In genomic region chr4:182795446-182796238, GRCh38 we compare ENCODE assay signal across 18 cellular contexts.
"Had no signal": no experiment of that assay in that cellular context is flagged by ENCODE, and none has a peak within 500 bp of the region (broad histone marks: within the 10 kb centered on the region; RNA-seq: fewer than 3 reads in every experiment).

No MANE protein-coding gene starts in this region.

- DNase-seq: activated CD4-positive, alpha-beta T cell treated with anti-CD3 and anti-CD28 coated beads, Interleukin-2, amount 10 ng/mL, durations not matched to agents 24 days and 14 days; activated CD8-positive, alpha-beta T cell treated with anti-CD3 and anti-CD28 coated beads, Interleukin-2, amount 10 ng/mL, durations not matched to agents 7 days and 5 days; activated naive CD4-positive, alpha-beta T cell treated with Interleukin-2 at 50 U/mL for 16 hours; activated naive CD8-positive, alpha-beta T cell treated with anti-CD3 and anti-CD28 coated beads, Interleukin-2, amount 10 ng/mL, durations not matched to agents 7 days and 5 days; activated T-cell treated with anti-CD3 and anti-CD28 coated beads, Interleukin-2, amount 50 U/mL, for 24 hours; amygdala; erythroblast; foreskin melanocyte; hypothalamus; islet precursor cell; left colon; retina; spleen; stimulated activated CD4-positive, alpha-beta T cell treated with anti-CD3 and anti-CD28 coated beads, Interleukin-4, amount 100 ng/mL, for 4 hours; upper lobe of left lung had no signal

- ATAC-seq: activated CD8-positive, alpha-beta T cell treated with anti-CD3 and anti-CD28 coated beads, Interleukin-2, amount 10 ng/mL, durations not matched to agents 7 days and 5 days; left colon; stimulated activated memory B cell treated with anti-CD40 and anti-IgM and Interleukin-4, amounts not matched to agents 10 μg/mL and 1 μg/mL and 100 μg/mL, for 72 hours had no signal

- H3K4me3 ChIP-seq: cardiac muscle cell, spleen, thoracic aorta, upper lobe of left lung had no signal
